8 cellular contexts compared by ENCODE assay signal in genomic region chr4:7101692-7102515, GRCh38. TPM values are rescaled to one million over a fixed set of nuclear protein-coding genes. Genes with fewer than 3 reads are reported as not detected.
A peak's percentile ranks its signal among the peaks of the same experiment; 100 is the strongest.
DNase-seq lines count a peak whose midpoint lies in the region; ATAC-seq, FAIRE-seq and TF ChIP-seq lines count a peak whose summit lies in the region.

No MANE protein-coding gene starts in this region.

- TF ChIP-seq RAD21 in HepG2 (CRISPR knock-in tag; IDR thresholded peaks at IDR 0.05), result peak; percentile 55; the same call in 1 of the 2 replicates

- no peaks in the 10 kb centered on the region for H3K79me2 ChIP-seq in HepG2 (ENCODE audit: insufficient read depth, low read length)

- peak; percentile 18 for DNase-seq in NCI-H2196 treated with DMSO at 0.1 percent for 48 hours (lab: John Stamatoyannopoulos, UW; ENCODE audit: unreplicated experiment)
- DNase-seq in activated CD4-positive, CD25-positive, alpha-beta regulatory T cell treated with anti-CD3 and anti-CD28 coated beads, Interleukin-2, amount 50 U/mL, for 72 hours, result peak; percentile 54
- DNase-seq in HepG2 (ENCODE audit: low spot score), result peak; percentile 52
- DNase-seq in stimulated activated CD4-positive, alpha-beta T cell treated with anti-CD3 and anti-CD28 coated beads, Interleukin-4, amount 100 ng/mL, for 1 hour, result peak; percentile 55

- in situ Hi-C loops in HepG2 (cut with HindIII; ENCODE audit: extremely low pct_ligation_motif_present, low pct_unique_long_range_greater_than_20kb), result no loop called here

- CTCF ChIA-PET in HepG2 (lab: Yijun Ruan, JAX; ENCODE audit: low intra/inter-chr PET ratio, low total read pairs), result interaction anchor here (2.0 kb wide), 1 partner anchor 85 kb away, joined by 7 read pairs; no protein-coding TSS in a partner anchor

- peaks cover 0 to 12% of the 10 kb centered on the region in 2 experiments; a peak in 2 of 5 replicates for H3K27me3 ChIP-seq in HepG2 (ENCODE audit: control insufficient read depth in 1 of 2, insufficient read depth in 2 of 2, low read length in 2 of 2)

- H3K36me3 Mint-ChIP-seq in dendritic cell treated with granulocyte-macrophage colony-stimulating factor and Interleukin-4, amounts not matched to agents 40 ng/mL and 50 ng/mL, for 4 days (ENCODE audit: low read depth), result peaks cover 6% of the 10 kb centered on the region

- FAIRE-seq in HepG2 (lab: Jason Lieb, UNC), result peak; percentile 47

- no peaks in the 10 kb centered on the region for H3K9me3 Mint-ChIP-seq in dendritic cell treated with granulocyte-macrophage colony-stimulating factor and Interleukin-4, amounts not matched to agents 40 ng/mL and 50 ng/mL, for 4 days

- H3K27me3 Mint-ChIP-seq in dendritic cell treated with granulocyte-macrophage colony-stimulating factor and Interleukin-4, amounts not matched to agents 40 ng/mL and 50 ng/mL, for 4 days, result peaks cover 31% of the 10 kb centered on the region

- H2AFZ ChIP-seq in HepG2 (ENCODE audit: low read length), result peak overlapping the region; percentile 16

- POLR2A ChIA-PET in HepG2 (lab: Yijun Ruan, JAX), result interaction anchor here (0.6 to 1.4 kb wide), 3 partner anchors 17 to 209 kb away, joined by 3 to 4 read pairs (median 3); partner anchors contain the start of gene GRPEL1

- TF ChIP-seq CTCF in 22Rv1 (IDR thresholded peaks at IDR 0.05) (peak; percentile 91), HepG2 (CRISPR knock-in tag; IDR thresholded peaks at IDR 0.05) (peak; percentile 91)

- 3% methylated on average over 18 of the region's 24 CpGs for WGBS in HepG2 (ENCODE audit: low lambda C conversion rate)

- no peaks in the 10 kb centered on the region for H3K36me3 ChIP-seq in HepG2 (replicated peaks in 1 of 2; ENCODE audit: control insufficient read depth in 1 of 2, insufficient read depth in 2 of 2, low read length in 2 of 2)

- H3K27ac Mint-ChIP-seq in dendritic cell treated with granulocyte-macrophage colony-stimulating factor and Interleukin-4, amounts not matched to agents 40 ng/mL and 50 ng/mL, for 4 days, result no peak overlapping the region

- H4K20me1 ChIP-seq in HepG2 (ENCODE audit: insufficient read depth, low read length), result no peaks in the 10 kb centered on the region

- no TSS peak for BruUV-seq in HepG2 (replicated peaks; lab: Mats Ljungman, UMichigan)

- TF ChIP-seq EP300 in HepG2 (IDR thresholded peaks at IDR 0.05; ENCODE audit: low read depth in 2 of 2, low read length in 2 of 2) (no peak), HepG2 (CRISPR knock-in tag; IDR thresholded peaks at IDR 0.05; ENCODE audit: borderline replicate concordance) (no peak)

- peak overlapping the region; percentile 94 for H3K4me3 Mint-ChIP-seq in dendritic cell treated with granulocyte-macrophage colony-stimulating factor and Interleukin-4, amounts not matched to agents 40 ng/mL and 50 ng/mL, for 4 days

- peak overlapping the region; percentile 80 to 88 (median 82); a peak in 5 of 6 replicates for H3K4me3 ChIP-seq in HepG2 (replicated peaks in 1 of 3; ENCODE audit: insufficient read depth in 1 of 3, low read depth in 2 of 3, low read length in 3 of 3)

- intact Hi-C loops in dendritic cell treated with granulocyte-macrophage colony-stimulating factor and Interleukin-4, amounts not matched to agents 40 ng/mL and 50 ng/mL, for 4 days (cut with micrococcal nuclease), result loop anchor here (2.0 kb wide), 1 partner anchor 59 kb away; the partner anchor contains the start of gene TADA2B
- intact Hi-C loops in HepG2 (cut with micrococcal nuclease; ENCODE audit: unreplicated experiment), result loop anchor here (2.0 to 5.0 kb wide), 2 partner anchors 65 to 85 kb away; no protein-coding TSS in a partner anchor

- ATAC-seq in GM18502 (IDR thresholded peaks at IDR 0.05; ENCODE audit: poor library complexity, unreplicated experiment), result peak; percentile 77
- peak; percentile 54 for ATAC-seq in HG03045 (IDR thresholded peaks at IDR 0.05; ENCODE audit: unreplicated experiment)
- peak; percentile 78 for ATAC-seq in HepG2

- H3K9ac ChIP-seq in HepG2 (ENCODE audit: insufficient read depth, low read depth, low read length), result peak overlapping the region; percentile 73

- H3K4me2 ChIP-seq in HepG2 (ENCODE audit: low read depth, low read length), result peak overlapping the region; percentile 99

- H3K4me1 ChIP-seq in HepG2 (ENCODE audit: insufficient read depth, low read length), result peaks cover 40% of the 10 kb centered on the region

- no peak for TF ChIP-seq POLR2A in HepG2 (IDR thresholded peaks at IDR 0.05; ENCODE audit: insufficient read depth in 1 of 2, low read depth in 2 of 2, low read length in 2 of 2)

- H3K27ac ChIP-seq in 22Rv1, result no peak overlapping the region
- H3K27ac ChIP-seq in HepG2 (ENCODE audit: extremely low read length, insufficient read depth, low read length), result no peak overlapping the region

- H3K4me1 Mint-ChIP-seq in dendritic cell treated with granulocyte-macrophage colony-stimulating factor and Interleukin-4, amounts not matched to agents 40 ng/mL and 50 ng/mL, for 4 days (ENCODE audit: low read depth), result peaks cover 31% of the 10 kb centered on the region

- no peaks in the 10 kb centered on the region for H3K9me3 ChIP-seq in HepG2 (ENCODE audit: low read length)

TF ChIP-seq in HepG2, 621 proteins besides CTCF, POLR2A, EP300 and RAD21 (continues in another document):
- TF ChIP-seq CSRNP1 (CRISPR knock-in tag; IDR thresholded peaks at IDR 0.05) (no peak), NFKBIZ (CRISPR knock-in tag; IDR thresholded peaks at IDR 0.05) (no peak), HOXA3 (CRISPR knock-in tag; IDR thresholded peaks at IDR 0.05) (peak; percentile 36; the same call in 1 of the 2 replicates), HNRNPH1 (optimal IDR thresholded peaks at IDR 0.05; ENCODE audit: low read depth, low read length) (no peak)

RNA-seq across cellular contexts. Expression of gene GRPEL1, which starts 34.0 kb away (rescaled TPM):
- total RNA-seq in HepG2 (2016; rRNA removed; fragmentation: Illumina TruSeq; extraction: Trizol), result 141 and 213 TPM in 2 replicates
- 24.3 and 28.6 TPM in 2 replicates for total RNA-seq in HepG2 (2016; cell fraction: cytosol; rRNA removed; fragmentation: Illumina TruSeq; extraction: Trizol; ENCODE audit: low read depth)
- total RNA-seq in HepG2 (2016; cell fraction: insoluble cytoplasmic fraction; rRNA removed; fragmentation: Illumina TruSeq; extraction: Trizol), result 139 and 219 TPM in 2 replicates
- 37.5 and 43.6 TPM in 2 replicates for total RNA-seq in HepG2 (2016; cell fraction: membrane; rRNA removed; fragmentation: Illumina TruSeq; extraction: Trizol)
- total RNA-seq in HepG2 (2016; cell fraction: nucleus; rRNA removed; fragmentation: Illumina TruSeq; extraction: Trizol), result 48.8 and 49.5 TPM in 2 replicates
- polyA plus RNA-seq in HepG2 (2011; rRNA removed), result 27.2 and 32.3 TPM in 2 replicates
- polyA plus RNA-seq in HepG2 (2011; cell fraction: cytosol; rRNA removed), result 30.3 and 39.4 TPM in 2 replicates
- polyA plus RNA-seq in HepG2 (2011; cell fraction: nucleus; rRNA removed), result 12.6 and 17.4 TPM in 2 replicates
- 52.6 and 70.0 TPM in 2 replicates for polyA plus RNA-seq in HepG2 (2012)
- 28.9 and 31.1 TPM in 2 replicates for polyA plus RNA-seq in HepG2 (2016; cell fraction: cytosol; fragmentation: Illumina TruSeq; extraction: Trizol; ENCODE audit: low read depth)
- polyA plus RNA-seq in HepG2 (2016; cell fraction: insoluble cytoplasmic fraction; fragmentation: Illumina TruSeq; extraction: Trizol; ENCODE audit: low read depth), result 220 and 231 TPM in 2 replicates
- polyA plus RNA-seq in HepG2 (2016; cell fraction: membrane; fragmentation: Illumina TruSeq; extraction: Trizol; ENCODE audit: low read depth), result 28.9 and 29.2 TPM in 2 replicates
- polyA plus RNA-seq in HepG2 (2016; cell fraction: nucleus; fragmentation: Illumina TruSeq; extraction: Trizol; ENCODE audit: insufficient read depth, low read depth), result 73.7 and 88.9 TPM in 2 replicates
- polyA minus RNA-seq in HepG2 (2011; rRNA and poly(A)+ RNA removed; ENCODE audit: low replicate concordance), result 23.2 and 27.5 TPM in 2 replicates
- polyA minus RNA-seq in HepG2 (2011; cell fraction: cytosol; rRNA and poly(A)+ RNA removed), result 19.1 and 25.1 TPM in 2 replicates
- 36.8 and 50.7 TPM in 2 replicates for polyA minus RNA-seq in HepG2 (2011; cell fraction: nucleus; rRNA and poly(A)+ RNA removed)

RNA-seq across cellular contexts. Expression of gene TADA2B, which starts 58.7 kb away (rescaled TPM):
- total RNA-seq in HepG2 (2016; rRNA removed; fragmentation: Illumina TruSeq; extraction: Trizol), result 8.6 and 8.9 TPM in 2 replicates
- total RNA-seq in HepG2 (2016; cell fraction: cytosol; rRNA removed; fragmentation: Illumina TruSeq; extraction: Trizol; ENCODE audit: low read depth), result 2.2 and 3.1 TPM in 2 replicates
- total RNA-seq in HepG2 (2016; cell fraction: insoluble cytoplasmic fraction; rRNA removed; fragmentation: Illumina TruSeq; extraction: Trizol), result 7.2 and 8.0 TPM in 2 replicates
- total RNA-seq in HepG2 (2016; cell fraction: membrane; rRNA removed; fragmentation: Illumina TruSeq; extraction: Trizol), result 11.2 and 13.1 TPM in 2 replicates
- total RNA-seq in HepG2 (2016; cell fraction: nucleus; rRNA removed; fragmentation: Illumina TruSeq; extraction: Trizol), result 5.6 and 5.9 TPM in 2 replicates
- 4.6 and 5.1 TPM in 2 replicates for polyA plus RNA-seq in HepG2 (2011; rRNA removed)
- polyA plus RNA-seq in HepG2 (2011; cell fraction: cytosol; rRNA removed), result 5.0 and 5.2 TPM in 2 replicates
- polyA plus RNA-seq in HepG2 (2011; cell fraction: nucleus; rRNA removed), result 5.8 and 6.6 TPM in 2 replicates
- polyA plus RNA-seq in HepG2 (2012), result 8.0 and 9.4 TPM in 2 replicates
- 2.2 and 2.7 TPM in 2 replicates for polyA plus RNA-seq in HepG2 (2016; cell fraction: cytosol; fragmentation: Illumina TruSeq; extraction: Trizol; ENCODE audit: low read depth)
- 10.4 and 13.0 TPM in 2 replicates for polyA plus RNA-seq in HepG2 (2016; cell fraction: insoluble cytoplasmic fraction; fragmentation: Illumina TruSeq; extraction: Trizol; ENCODE audit: low read depth)
- 8.6 and 9.7 TPM in 2 replicates for polyA plus RNA-seq in HepG2 (2016; cell fraction: membrane; fragmentation: Illumina TruSeq; extraction: Trizol; ENCODE audit: low read depth)
- 10.6 and 12.8 TPM in 2 replicates for polyA plus RNA-seq in HepG2 (2016; cell fraction: nucleus; fragmentation: Illumina TruSeq; extraction: Trizol; ENCODE audit: insufficient read depth, low read depth)
- polyA minus RNA-seq in HepG2 (2011; rRNA and poly(A)+ RNA removed; ENCODE audit: low replicate concordance), result 6.9 and 14.2 TPM in 2 replicates
- polyA minus RNA-seq in HepG2 (2011; cell fraction: cytosol; rRNA and poly(A)+ RNA removed), result 3.9 and 5.1 TPM in 2 replicates
- polyA minus RNA-seq in HepG2 (2011; cell fraction: nucleus; rRNA and poly(A)+ RNA removed), result 5.9 and 6.6 TPM in 2 replicates
